Comparison of ENCODE assay signal across 25 cellular contexts in the genomic region with DNA sequence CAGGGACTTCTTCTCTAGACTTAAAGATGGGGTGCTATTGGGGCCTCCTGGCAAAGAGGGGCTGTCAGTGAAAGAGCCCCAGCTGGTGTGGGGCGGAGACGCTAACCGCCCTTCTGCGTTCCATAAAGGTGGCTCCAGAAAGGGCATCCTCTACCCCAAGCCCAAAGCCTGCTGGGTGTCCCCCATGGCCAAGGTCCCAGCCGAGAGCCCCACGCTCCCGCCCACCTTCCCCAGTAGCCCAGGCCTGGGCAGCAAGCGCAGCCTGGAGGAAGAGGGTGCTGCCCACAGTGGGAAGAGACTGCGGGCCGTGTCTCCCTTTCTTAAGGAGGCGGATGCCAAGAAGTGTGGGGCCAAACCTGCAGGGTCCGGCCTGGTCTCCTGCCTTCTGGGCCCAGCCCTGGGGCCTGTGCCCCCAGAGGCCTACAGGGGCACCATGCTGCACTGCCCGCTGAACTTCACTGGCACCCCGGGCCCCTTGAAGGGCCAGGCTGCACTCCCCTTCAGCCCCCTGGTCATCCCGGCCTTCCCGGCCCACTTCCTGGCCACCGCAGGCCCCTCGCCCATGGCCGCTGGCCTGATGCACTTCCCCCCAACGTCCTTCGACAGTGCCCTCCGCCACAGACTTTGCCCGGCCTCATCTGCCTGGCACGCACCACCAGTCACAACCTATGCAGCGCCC. TPM values are rescaled to one million over a fixed set of nuclear protein-coding genes. Genes with fewer than 3 reads are reported as not detected.
DNase-seq lines count a peak whose midpoint lies in the region; ATAC-seq, FAIRE-seq and TF ChIP-seq lines count a peak whose summit lies in the region.
"Had no signal": no experiment of that assay in that cellular context is flagged by ENCODE, and none has a peak within 500 bp of the region (broad histone marks: within the 10 kb centered on the region; RNA-seq: fewer than 3 reads in every experiment).

No MANE protein-coding gene starts in this region.

- 92% methylated on average over 22 of the region's 25 CpGs; no CpG with 5 or more reads in 1 of the 2 experiments for WGBS in H1 (ENCODE audit: extremely low coverage in 1 of 2, insufficient coverage in 1 of 2, insufficient read length in 1 of 2, insufficient replicate concordance in 2 of 2, low coverage in 1 of 2, low lambda C conversion rate in 2 of 2, missing lambda C conversion rate in 1 of 2), 2 experiments

- H4K8ac ChIP-seq in H1 (ENCODE audit: extremely low read depth, insufficient read depth, low read length) = peak overlapping the region; percentile 1; the same call in 1 of the 2 replicates

- no peak overlapping the region for H2BK12ac ChIP-seq in H1 (ENCODE audit: low read depth, low read length)

- POLR2A ChIA-PET in H1 (lab: Charles Lee; ENCODE audit: partially characterized antibody) = interaction anchor here (5.4 kb wide), 1 partner anchor 13 kb away, joined by 33 read pairs; the partner anchor contains the start of gene ARID5A

- no peak overlapping the region for H3K14ac ChIP-seq in H1 (ENCODE audit: insufficient read length)

- no peak overlapping the region for H3K4me3 Mint-ChIP-seq in activated T-cell treated with anti-CD3 and anti-CD28 coated beads, Interleukin-2, amount 50 U/mL, for 24 hours
- H3K4me3 Mint-ChIP-seq in IgD-negative memory B cell = no peak overlapping the region
- H3K4me3 Mint-ChIP-seq in stimulated activated effector memory CD8-positive, alpha-beta T cell treated with anti-CD3 and anti-CD28 coated beads, Interleukin-12 subunit alpha, Interleukin-12 subunit beta, amount 100 ng/mL, for 72 hours = no peak overlapping the region
- H3K4me3 Mint-ChIP-seq: activated CD4-positive, alpha-beta T cell treated with anti-CD3 and anti-CD28 coated beads, Interleukin-2, amount 10 ng/mL, durations not matched to agents 7 days and 5 days had no signal

- H3K27me3 Mint-ChIP-seq in activated T-cell treated with anti-CD3 and anti-CD28 coated beads, Interleukin-2, amount 50 U/mL, for 24 hours = no peaks in the 10 kb centered on the region
- H3K27me3 Mint-ChIP-seq in IgD-negative memory B cell = no peaks in the 10 kb centered on the region
- H3K27me3 Mint-ChIP-seq: activated CD4-positive, alpha-beta T cell treated with anti-CD3 and anti-CD28 coated beads, Interleukin-2, amount 10 ng/mL, durations not matched to agents 7 days and 5 days had no signal

- H2BK5ac ChIP-seq in H1 (ENCODE audit: low read depth, low read length) = no peak overlapping the region

- CTCF ChIA-PET in H1 (lab: Charles Lee; ENCODE audit: partially characterized antibody) = interaction anchor here (0.7 to 13.1 kb wide), 10 partner anchors 7 to 239 kb away, joined by 3 to 361 read pairs (median 3); partner anchors contain the start of gene ARID5A

- no peaks in the 10 kb centered on the region for H3K36me3 ChIP-seq in H1 (ENCODE audit: control insufficient read depth in 2 of 4, insufficient read depth in 4 of 4, low read length in 3 of 4)
- H3K36me3 ChIP-seq: BE2C had no signal

- no peak overlapping the region for H3K23ac ChIP-seq in H1 (ENCODE audit: insufficient read length)

- H3K36me3 Mint-ChIP-seq in activated T-cell treated with anti-CD3 and anti-CD28 coated beads, Interleukin-2, amount 50 U/mL, for 24 hours (ENCODE audit: low read depth) = peaks cover 61% of the 10 kb centered on the region
- peaks cover 2% of the 10 kb centered on the region for H3K36me3 Mint-ChIP-seq in IgD-negative memory B cell
- H3K36me3 Mint-ChIP-seq in stimulated activated effector memory CD8-positive, alpha-beta T cell treated with anti-CD3 and anti-CD28 coated beads, Interleukin-12 subunit alpha, Interleukin-12 subunit beta, amount 100 ng/mL, for 72 hours = peaks cover 92% of the 10 kb centered on the region

- no peaks in the 10 kb centered on the region for H3K9me3 Mint-ChIP-seq in activated T-cell treated with anti-CD3 and anti-CD28 coated beads, Interleukin-2, amount 50 U/mL, for 24 hours
- H3K9me3 Mint-ChIP-seq in IgD-negative memory B cell = peaks cover 0 to 2% (median 0%) of the 10 kb centered on the region in 3 donors
- H3K9me3 Mint-ChIP-seq in stimulated activated effector memory CD8-positive, alpha-beta T cell treated with anti-CD3 and anti-CD28 coated beads, Interleukin-12 subunit alpha, Interleukin-12 subunit beta, amount 100 ng/mL, for 72 hours = peaks cover under 1% of the 10 kb centered on the region

- peak overlapping the region; percentile 37 for H3K27ac Mint-ChIP-seq in activated T-cell treated with anti-CD3 and anti-CD28 coated beads, Interleukin-2, amount 50 U/mL, for 24 hours
- H3K27ac Mint-ChIP-seq in IgD-negative memory B cell = peak overlapping the region; percentile 51 to 78 (median 71)
- peak overlapping the region; percentile 90 for H3K27ac Mint-ChIP-seq in stimulated activated effector memory CD8-positive, alpha-beta T cell treated with anti-CD3 and anti-CD28 coated beads, Interleukin-12 subunit alpha, Interleukin-12 subunit beta, amount 100 ng/mL, for 72 hours
- H3K27ac Mint-ChIP-seq: activated CD4-positive, alpha-beta T cell treated with anti-CD3 and anti-CD28 coated beads, Interleukin-2, amount 10 ng/mL, durations not matched to agents 7 days and 5 days had no signal

- no peaks in the 10 kb centered on the region for H3K79me2 ChIP-seq in H1 (ENCODE audit: control insufficient read depth in 1 of 2, insufficient read depth in 2 of 2, low read length in 2 of 2)

- no peak for TF ChIP-seq CTCF in H1 (IDR thresholded peaks at IDR 0.05; ENCODE audit: control extremely low read depth in 1 of 3, insufficient read depth in 1 of 3, low read depth in 1 of 3, low read length in 3 of 3)

- H2AFZ ChIP-seq in H1 (ENCODE audit: low read length) = no peak overlapping the region

- TF ChIP-seq RAD21 in H1 (IDR thresholded peaks at IDR 0.05 in 1 of 2, conservative IDR thresholded peaks at IDR 0.05 in 1 of 2; ENCODE audit: low read depth in 2 of 2, low read length in 2 of 2) = no peak

- FAIRE-seq in H1 (lab: Jason Lieb, UNC) = no peak
- FAIRE-seq: colon, islet of Langerhans had no signal

- H3K27ac ChIP-seq in H1 (ENCODE audit: low read depth, low read length) = no peak overlapping the region
- H3K27ac ChIP-seq: HL-60, left ventricle myocardium inferior had no signal

- no peak overlapping the region for H3K4ac ChIP-seq in H1 (replicated peaks; ENCODE audit: insufficient read length, low read depth, low read length)

- no peak overlapping the region for H3K4me2 ChIP-seq in H1 (ENCODE audit: insufficient read depth in 1 of 2, low read depth in 2 of 2, low read length in 2 of 2)

- no peak overlapping the region for H3K56ac ChIP-seq in H1 (replicated peaks; ENCODE audit: insufficient read length, low read depth, low read length)

- H2BK120ac ChIP-seq in H1 (replicated peaks; ENCODE audit: low read depth, low read length) = no peak overlapping the region

- H3K4me1 ChIP-seq in H1 (replicated peaks in 1 of 4; ENCODE audit: control insufficient read depth in 3 of 4, insufficient read depth in 4 of 4, low read length in 3 of 4) = peaks cover 2 to 25% (median 8%) of the 10 kb centered on the region in 4 experiments; a peak in 6 of 7 replicates
- H3K4me1 ChIP-seq: BE2C had no signal

- peaks cover 0 to 2% (median 0%) of the 10 kb centered on the region in 4 experiments; a peak in 3 of 7 replicates for H3K27me3 ChIP-seq in H1 (replicated peaks in 1 of 4; ENCODE audit: control insufficient read depth in 3 of 4, extremely low read depth in 1 of 4, insufficient read depth in 3 of 4, low read length in 3 of 4)
- H3K27me3 ChIP-seq: BE2C had no signal

- H2AK5ac ChIP-seq in H1 (ENCODE audit: low read depth, low read length) = no peak overlapping the region

- H3K9ac ChIP-seq in H1 (replicated peaks in 1 of 4; ENCODE audit: extremely low read depth in 1 of 4, low read depth in 3 of 4, low read length in 3 of 4) = no peak overlapping the region

- no peak overlapping the region for H4K91ac ChIP-seq in H1 (replicated peaks; ENCODE audit: insufficient read length, low read length)

- H3K4me1 Mint-ChIP-seq in activated T-cell treated with anti-CD3 and anti-CD28 coated beads, Interleukin-2, amount 50 U/mL, for 24 hours (ENCODE audit: low read depth) = peaks cover 50% of the 10 kb centered on the region
- H3K4me1 Mint-ChIP-seq in IgD-negative memory B cell = peaks cover 0 to 6% (median 4%) of the 10 kb centered on the region in 3 donors
- peaks cover 55% of the 10 kb centered on the region for H3K4me1 Mint-ChIP-seq in stimulated activated effector memory CD8-positive, alpha-beta T cell treated with anti-CD3 and anti-CD28 coated beads, Interleukin-12 subunit alpha, Interleukin-12 subunit beta, amount 100 ng/mL, for 72 hours

- TF ChIP-seq EP300 in H1 (IDR thresholded peaks at IDR 0.05; ENCODE audit: borderline replicate concordance in 1 of 2, low read depth in 2 of 2, low read length in 2 of 2) = no peak

- no peak for DNase-seq in activated T-cell treated with anti-CD3 and anti-CD28 coated beads, Interleukin-2, amount 50 U/mL, for 24 hours
- DNase-seq in activated T-cell treated with anti-CD3 and anti-CD28 coated beads for 4 hours = no peak
- DNase-seq in H1 (ENCODE audit: low read depth in 1 of 2, low spot score in 2 of 2) = no peak
- DNase-seq in stimulated activated effector memory CD8-positive, alpha-beta T cell treated with anti-CD3 and anti-CD28 coated beads, Interleukin-12 subunit alpha, Interleukin-12 subunit beta, amount 100 ng/mL, for 72 hours (ENCODE audit: low spot score in 2 of 2) = no peak
- DNase-seq in SK-N-DZ (ENCODE audit: low spot score) = no peak
- DNase-seq: ACHN; activated CD4-positive, alpha-beta T cell treated with anti-CD3 and anti-CD28 coated beads, Interleukin-2, amount 10 ng/mL, durations not matched to agents 7 days and 5 days; activated gamma-delta T cell treated with Interleukin-2 at 50 U/mL for 16 hours; amniotic stem cell; BE2C; effector CD8-positive, alpha-beta T cell; erythroblast; glutamatergic neuron; Karpas-422; left ventricle myocardium inferior; NCI-H1436 treated with DMSO at 0.1 percent for 48 hours; occipital lobe; stimulated activated naive CD8-positive, alpha-beta T cell treated with anti-CD3 and anti-CD28 coated beads, Interleukin-15, amount 100 ng/mL, for 72 hours had no signal

- 0 out of 2 replicates have a peak, but pooled peaks cover 1% of the 10 kb centered on the region for H3K23me2 ChIP-seq in H1 (ENCODE audit: low read depth, low read length)

- no peak overlapping the region for H3K4me3 ChIP-seq in H1 (ENCODE audit: extremely low read depth in 1 of 4, insufficient read depth in 2 of 4, low read depth in 3 of 4, low read length in 4 of 4)
- H3K4me3 ChIP-seq: left ventricle myocardium inferior had no signal

- no peak for ATAC-seq in stimulated activated effector memory CD8-positive, alpha-beta T cell treated with anti-CD3 and anti-CD28 coated beads, Interleukin-12 subunit alpha, Interleukin-12 subunit beta, amount 100 ng/mL, for 72 hours
- ATAC-seq in HG02588 (IDR thresholded peaks at IDR 0.05; ENCODE audit: unreplicated experiment) = no peak
- ATAC-seq: stimulated activated naive CD8-positive, alpha-beta T cell treated with anti-CD3 and anti-CD28 coated beads, Interleukin-15, amount 100 ng/mL, for 72 hours had no signal

- H2BK15ac ChIP-seq in H1 (ENCODE audit: low read length) = no peak overlapping the region

- H4K5ac ChIP-seq in H1 (ENCODE audit: insufficient read length, low read depth, low read length) = no peak overlapping the region

- H3K18ac ChIP-seq in H1 (ENCODE audit: extremely low read depth, low read length) = no peak overlapping the region

- no peaks in the 10 kb centered on the region for H3K79me1 ChIP-seq in H1 (ENCODE audit: low read depth, low read length)

- H2BK20ac ChIP-seq in H1 (ENCODE audit: low read length) = no peak overlapping the region

- no peak for TF ChIP-seq POLR2A in H1 (IDR thresholded peaks at IDR 0.05; ENCODE audit: control extremely low read depth in 1 of 2, low read depth in 2 of 2, low read length in 2 of 2)

- peaks cover 0 to 2% of the 10 kb centered on the region in 2 experiments for H4K20me1 ChIP-seq in H1 (replicated peaks in 1 of 2; ENCODE audit: control insufficient read depth in 1 of 2, insufficient read depth in 2 of 2, low read length in 2 of 2)

- no peaks in the 10 kb centered on the region for H3K9me3 ChIP-seq in H1 (ENCODE audit: insufficient read depth in 2 of 2, low read depth in 1 of 2, low read length in 1 of 2)
- H3K9me3 ChIP-seq: BE2C, left ventricle myocardium inferior had no signal

RNA-seq across cellular contexts. Expression of gene ARID5A, which starts 15.2 kb away (rescaled TPM):
- 62.3 TPM for polyA plus RNA-seq in IgD-negative memory B cell
- total RNA-seq in H1 (2021; fragmentation: NEBNext Ultra II Directional; extraction: Animal tissue kit (Norgen Biotek cat#: 25700)) = 4.4 and 5.3 TPM in 2 replicates
- 3.3 and 3.8 TPM in 2 replicates for polyA plus RNA-seq in H1 (2011; rRNA removed)
- polyA plus RNA-seq in H1 (2011; cell fraction: cytosol; rRNA removed) = 2.8 TPM
- 5.1 TPM for polyA plus RNA-seq in H1 (2011; cell fraction: nucleus; rRNA removed)
- 1.8 to 4.2 TPM (median 3.5 TPM) in 4 replicates for polyA plus RNA-seq in H1 (2012, experiment 1 of 2)
- 3.3 TPM for polyA plus RNA-seq in H1 (2012, experiment 2 of 2)
- 4.2 TPM for polyA plus RNA-seq in H1 (2013, experiment 1 of 2)
- 4.2 TPM for polyA plus RNA-seq in H1 (2013, experiment 2 of 2)
- 0.76 and 1.4 TPM in 2 replicates for polyA minus RNA-seq in H1 (2011; rRNA and poly(A)+ RNA removed)
- polyA minus RNA-seq in H1 (2011; cell fraction: cytosol; rRNA and poly(A)+ RNA removed) = 4.3 TPM
- 3.3 TPM for polyA minus RNA-seq in H1 (2011; cell fraction: nucleus; rRNA and poly(A)+ RNA removed)
- polyA plus RNA-seq in SK-N-DZ (2014; cell fraction: cytosol; rRNA removed) = 3.3 and 4.1 TPM in 2 replicates
- 4.4 and 9.8 TPM in 2 replicates for polyA plus RNA-seq in SK-N-DZ (2014; cell fraction: nucleus; rRNA removed)

RNA-seq across cellular contexts. Expression of gene NEURL3, which starts 46.6 kb away (rescaled TPM):
- not detected for polyA plus RNA-seq in IgD-negative memory B cell
- total RNA-seq in H1 (2021; fragmentation: NEBNext Ultra II Directional; extraction: Animal tissue kit (Norgen Biotek cat#: 25700)) = not detected in 2 replicates
- polyA plus RNA-seq in H1 (2011; rRNA removed) = 0.03 TPM in 1 of 2 replicates, not detected in the other
- polyA plus RNA-seq in H1 (2011; cell fraction: cytosol; rRNA removed) = not detected
- polyA plus RNA-seq in H1 (2011; cell fraction: nucleus; rRNA removed) = not detected
- polyA plus RNA-seq in H1 (2012, experiment 1 of 2) = not detected in 4 replicates
- polyA plus RNA-seq in H1 (2012, experiment 2 of 2) = not detected
- polyA plus RNA-seq in H1 (2013, experiment 1 of 2) = not detected
- not detected for polyA plus RNA-seq in H1 (2013, experiment 2 of 2)
- polyA minus RNA-seq in H1 (2011; rRNA and poly(A)+ RNA removed) = not detected in 2 replicates
- polyA minus RNA-seq in H1 (2011; cell fraction: cytosol; rRNA and poly(A)+ RNA removed) = not detected
- polyA minus RNA-seq in H1 (2011; cell fraction: nucleus; rRNA and poly(A)+ RNA removed) = not detected
- polyA plus RNA-seq in SK-N-DZ (2014; cell fraction: cytosol; rRNA removed) = 0.42 TPM in 1 of 2 replicates, not detected in the other
- not detected in 2 replicates for polyA plus RNA-seq in SK-N-DZ (2014; cell fraction: nucleus; rRNA removed)
- total RNA-seq: left ventricle myocardium inferior, NCI-H460, SK-MEL-5 had no signal

Comparison
In these comparisons a context has a peak if more than half of its experiments do, and no peak if none do; other contexts are left out.
1. H3K27ac Mint-ChIP-seq: peak in every context shown above with its lines; median percentile 90 in stimulated activated effector memory CD8-positive, alpha-beta T cell treated with anti-CD3 and anti-CD28 coated beads, Interleukin-12 subunit alpha, Interleukin-12 subunit beta, amount 100 ng/mL, for 72 hours; 71 in IgD-negative memory B cell; 37 in activated T-cell treated with anti-CD3 and anti-CD28 coated beads, Interleukin-2, amount 50 U/mL, for 24 hours.
2. RNA of gene ARID5A, which starts 15.2 kb away (polyA plus RNA-seq): 62.3 TPM in IgD-negative memory B cell (single experiment); 1.8 to 5.1 TPM in H1; every median in the first group is over 10 times any median in the second.